ENCODE assay signal across 10 cellular contexts in the genomic region with DNA sequence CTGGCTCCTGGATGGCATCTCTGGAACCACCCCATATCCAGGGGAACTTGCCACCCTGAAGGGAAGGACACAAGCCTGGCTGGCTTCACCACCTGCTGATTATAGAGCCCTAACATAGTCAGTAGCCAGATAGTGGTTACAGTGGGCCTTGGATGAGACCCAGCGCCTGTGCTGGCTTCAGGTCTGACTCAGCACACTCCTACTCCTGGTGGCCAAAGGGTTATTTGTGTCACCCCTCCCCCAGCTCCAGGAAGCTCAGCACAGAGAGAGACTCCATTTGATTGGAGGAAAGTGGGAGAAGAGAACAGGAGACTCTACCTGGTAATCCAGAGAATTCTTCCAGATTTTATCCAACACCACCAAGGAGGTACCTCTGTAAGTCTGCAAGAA. TPM values are rescaled to one million over a fixed set of nuclear protein-coding genes. Genes with fewer than 3 reads are reported as not detected.
DNase-seq lines count a peak whose midpoint lies in the region; ATAC-seq and TF ChIP-seq lines count a peak whose summit lies in the region.
"Had no signal": no experiment of that assay in that cellular context is flagged by ENCODE, and none has a peak within 500 bp of the region (broad histone marks: within the 10 kb centered on the region; RNA-seq: fewer than 3 reads in every experiment).

No MANE protein-coding gene starts in this region.

- 60 to 88% (median 78%) methylated on average over 1 of the region's 1 CpG for WGBS in spleen, 5 donors

- TF ChIP-seq CTCF in spleen (IDR thresholded peaks at IDR 0.05 in 8 of 11, conservative IDR thresholded peaks at IDR 0.05 in 3 of 11) = no peak

- H3K4me1 Mint-ChIP-seq in T-helper 17 cell = peaks cover 13% of the 10 kb centered on the region

- no peak for TF ChIP-seq POLR2A in spleen (IDR thresholded peaks at IDR 0.05)

- H3K27ac ChIP-seq in spleen = no peak overlapping the region

- no peaks in the 10 kb centered on the region for H3K27me3 ChIP-seq in spleen (replicated peaks in 1 of 7)

- H3K4me1 ChIP-seq in spleen = peaks cover 0 to 51% (median 13%) of the 10 kb centered on the region in 6 donors

- peak; percentile 79 for ATAC-seq in GM21367 (IDR thresholded peaks at IDR 0.05; ENCODE audit: unreplicated experiment)
- ATAC-seq in HG03571 (IDR thresholded peaks at IDR 0.05; ENCODE audit: unreplicated experiment) = peak; percentile 68
- ATAC-seq in esophagus mucosa = peak; percentile 26
- no peak for ATAC-seq in T-helper 17 cell

- H3K4me3 ChIP-seq in spleen = no peak overlapping the region

- no peaks in the 10 kb centered on the region for H3K9me3 ChIP-seq in T-helper 17 cell (ENCODE audit: control insufficient read depth, low read length, poor library complexity, severe bottlenecking)
- peaks cover 0 to 39% (median 36%) of the 10 kb centered on the region in 8 donors for H3K9me3 ChIP-seq in spleen

- no peaks in the 10 kb centered on the region for H3K27me3 Mint-ChIP-seq in T-helper 17 cell

- intact Hi-C loops in spleen (cut with DNase I; ENCODE audit: low total_unique reads) = no loop called here

- H3K4me3 Mint-ChIP-seq in T-helper 17 cell = no peak overlapping the region

- DNase-seq in AG08395 (ENCODE audit: low spot score) (peak; percentile 5), T-helper 17 cell (no peak), T-helper 9 cell (no peak), spleen (no peak)
- no peak for DNase-seq in stimulated activated CD4-positive, alpha-beta T cell treated with anti-CD3 and anti-CD28 coated beads, Interleukin-15, amount 100 ng/mL, for 24 hours
- DNase-seq: activated CD4-positive, alpha-beta T cell treated with anti-CD3 and anti-CD28 coated beads, Interleukin-2, amount 50 U/mL, for 4 hours; DND-41 had no signal

- peaks cover 2% of the 10 kb centered on the region for H3K36me3 Mint-ChIP-seq in T-helper 17 cell (ENCODE audit: low read depth)

- peaks cover 0 to 30% (median 6%) of the 10 kb centered on the region in 6 donors for H3K36me3 ChIP-seq in spleen

- no peak overlapping the region for H3K27ac Mint-ChIP-seq in T-helper 17 cell

RNA-seq across cellular contexts. Expression of a gene that starts 12.8 kb away (rescaled TPM):
- total RNA-seq in esophagus mucosa (35.2 TPM), T-helper 17 cell (10 to 100 TPM; 35.8 to 36.7 TPM), spleen (100 to 1,000 TPM in 3 of 7 donors, 10 to 100 TPM in 4; 63.8 to 170 (median 87.4) TPM)
- 10 to 100 TPM; 72.0 to 92.5 (median 90.4) TPM for polyA plus RNA-seq in spleen
